ENCODE assay signal across 1 cellular context in genomic region chr12:57530396-57531142, GRCh38.
TF ChIP-seq lines count a peak whose summit lies in the region.

No MANE protein-coding gene starts in this region.

TF ChIP-seq in IMR-90, 13 proteins besides CTCF, POLR2A, EP300 and RAD21:
- TF ChIP-seq CHD1 (IDR thresholded peaks at IDR 0.05; ENCODE audit: low read depth, low read length) (no peak), ELK1 (IDR thresholded peaks at IDR 0.05; ENCODE audit: borderline replicate concordance, low read depth, low read length) (no peak), CEBPB (IDR thresholded peaks at IDR 0.05; ENCODE audit: low read depth, low read length) (no peak), FOS (IDR thresholded peaks at IDR 0.05; ENCODE audit: low read depth, low read length) (no peak)
